ENCODE assay signal across 22 cellular contexts in the genomic region with DNA sequence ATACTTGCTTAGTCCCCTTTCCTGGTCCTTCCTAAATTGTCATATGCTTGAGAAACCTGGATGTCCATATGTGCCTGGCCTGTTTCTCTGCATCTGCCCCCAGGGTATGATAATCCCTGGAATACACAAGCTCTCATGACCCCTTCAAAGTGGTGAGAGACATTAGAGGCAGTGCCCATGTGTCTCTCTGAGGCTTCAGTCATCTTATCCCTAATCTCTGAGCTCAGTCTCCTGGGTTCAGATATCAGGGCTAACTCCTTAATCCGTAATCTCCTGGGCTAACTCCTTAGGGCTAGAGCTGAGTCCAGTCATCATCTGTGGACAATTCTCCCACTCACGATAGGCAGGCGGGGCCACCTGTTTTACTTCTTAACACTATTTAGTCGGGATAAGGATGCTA. TPM values are rescaled to one million over a fixed set of nuclear protein-coding genes. Genes with fewer than 3 reads are reported as not detected.
"Had no signal": no experiment of that assay in that cellular context is flagged by ENCODE, and none has a peak within 500 bp of the region (broad histone marks: within the 10 kb centered on the region; RNA-seq: fewer than 3 reads in every experiment).

No MANE protein-coding gene starts in this region.

- DNase-seq: Kasumi-1, MM.1S, NCI-H1105, NCI-H1417, NCI-H1436 treated with DMSO at 0.1 percent for 48 hours, NCI-H1694 treated with DMSO at 0.1 percent for 48 hours, NCI-H1930, NCI-H2081, NCI-H2107, NCI-H2227 treated with DMSO at 0.1 percent for 48 hours, NCI-H446, NCI-H510A, NCI-H524 treated with DMSO at 0.1 percent for 48 hours, NCI-H69, SHP77, SK-N-SH, SW 1271, T-cell had no signal

- H3K4me3 ChIP-seq: K562 had no signal

- ATAC-seq: T-cell had no signal

- H3K9me3 ChIP-seq: SK-N-SH had no signal

- H3K27ac ChIP-seq: KMS-11, RWPE1 had no signal

- FAIRE-seq: K562 had no signal

- H3K4me2 ChIP-seq: KMS-11, SK-N-SH had no signal

- H3K9ac ChIP-seq: KMS-11, SK-N-SH had no signal

RNA-seq across cellular contexts. Expression of gene CCN1, which starts 22.5 kb away (rescaled TPM):
- polyA plus RNA-seq: IgD-negative memory B cell had no signal
